ENCODE assay signal across 9 cellular contexts in genomic region chr1:119286587-119287181, GRCh38.
DNase-seq lines count a peak whose midpoint lies in the region; ATAC-seq, FAIRE-seq and TF ChIP-seq lines count a peak whose summit lies in the region.
"Had no signal": no experiment of that assay in that cellular context is flagged by ENCODE, and none has a peak within 500 bp of the region (broad histone marks: within the 10 kb centered on the region; RNA-seq: fewer than 3 reads in every experiment).

No MANE protein-coding gene starts in this region.

- WGBS in mammary epithelial cell (ENCODE audit: low coverage, missing lambda C conversion rate) = 69% methylated on average over 7 of the region's 8 CpGs

- peak; percentile 35 for TF ChIP-seq CTCF in CD4-positive, alpha-beta T cell (IDR thresholded peaks at IDR 0.05)
- TF ChIP-seq CTCF in mammary epithelial cell (conservative IDR thresholded peaks at IDR 0.05 in 1 of 2, IDR thresholded peaks at IDR 0.05 in 1 of 2; ENCODE audit: extremely low read depth in 1 of 2, insufficient read depth in 1 of 2, low read depth in 1 of 2, low read length in 2 of 2) = peak; percentile 49 to 74

- H3K4me1 ChIP-seq in mammary epithelial cell (ENCODE audit: insufficient read depth, low read length) = peaks cover 17% of the 10 kb centered on the region

- H2AFZ ChIP-seq in mammary epithelial cell (ENCODE audit: low read depth, low read length) = no peak overlapping the region

- BruUV-seq in mammary epithelial cell (replicated peaks; lab: Mats Ljungman, UMichigan) = no TSS peak

- H3K4me2 ChIP-seq in mammary epithelial cell (ENCODE audit: insufficient read depth, low read depth, low read length) = no peak overlapping the region

- no peaks in the 10 kb centered on the region for H3K36me3 Mint-ChIP-seq in CD4-positive, alpha-beta T cell (ENCODE audit: low read depth)

- ATAC-seq in CD4-positive, alpha-beta T cell (ENCODE audit: poor library complexity) = no peak
- ATAC-seq in GM18517 (IDR thresholded peaks at IDR 0.05; ENCODE audit: unreplicated experiment) = peak; percentile 59
- ATAC-seq in HG03354 (IDR thresholded peaks at IDR 0.05; ENCODE audit: poor library complexity, severe bottlenecking, unreplicated experiment) = peak; percentile 87

- no peak overlapping the region for H3K9ac ChIP-seq in mammary epithelial cell (ENCODE audit: insufficient read depth, low read length)

- no peaks in the 10 kb centered on the region for H4K20me1 ChIP-seq in mammary epithelial cell (ENCODE audit: insufficient read depth, low read length)

- in situ Hi-C loops in mammary epithelial cell (cut with MboI; ENCODE audit: low sequenced_read_pairs in 2 of 2) = loop anchor here (5.0 kb wide), 2 partner anchors 76 to 81 kb away; partner anchors contain the start of gene HAO2 (in 1 of the 2)

- H3K9me3 Mint-ChIP-seq in CD4-positive, alpha-beta T cell = no peaks in the 10 kb centered on the region
- H3K9me3 Mint-ChIP-seq: T-helper 1 cell treated with Interleukin-12 subunit alpha and Interleukin-12 subunit beta and Interleukin-4 antibody, amounts not matched to agents 30 μg/mL and 1 μg/mL, for 36 hours had no signal

- DNase-seq in CD4-positive, alpha-beta T cell = peak in 1 of 10 experiments; percentile 2
- DNase-seq in NCI-H82 (lab: John Stamatoyannopoulos, UW) (peak; percentile 90), mammary epithelial cell (peak; percentile 51), myocyte (ENCODE audit: low read depth) (peak; percentile 52), H54 (ENCODE audit: insufficient read length, low spot score) (no peak), middle frontal gyrus (ENCODE audit: extremely low spot score, low spot score) (no peak)

- intact Hi-C loops in CD4-positive, alpha-beta T cell (cut with DNase I, micrococcal nuclease) = no loop called here
- intact Hi-C loops in mammary epithelial cell (cut with micrococcal nuclease) = loop anchor here (1.0 to 5.0 kb wide), 2 partner anchors 81 to 326 kb away; no protein-coding TSS in a partner anchor

- H3K27ac Mint-ChIP-seq in CD4-positive, alpha-beta T cell = no peak overlapping the region
- H3K27ac Mint-ChIP-seq: T-helper 1 cell treated with Interleukin-12 subunit alpha and Interleukin-12 subunit beta and Interleukin-4 antibody, amounts not matched to agents 30 μg/mL and 1 μg/mL, for 36 hours had no signal

- H3K27ac ChIP-seq in CD4-positive, alpha-beta T cell (ENCODE audit: low read depth, low read length) = no peak overlapping the region
- H3K27ac ChIP-seq in mammary epithelial cell (ENCODE audit: insufficient read depth, low read depth, low read length) = no peak overlapping the region

- peaks cover 48% of the 10 kb centered on the region for H3K27me3 Mint-ChIP-seq in CD4-positive, alpha-beta T cell

- dilution Hi-C loops in mammary epithelial cell (cut with HindIII; ENCODE audit: low sequenced_read_pairs) = no loop called here

- FAIRE-seq in H54 (lab: Jason Lieb, UNC) = no peak

- H3K79me2 ChIP-seq in mammary epithelial cell (ENCODE audit: insufficient read depth, low read length) = no peaks in the 10 kb centered on the region

- TF ChIP-seq POLR2A in H54 (IDR thresholded peaks at IDR 0.05; ENCODE audit: low read depth, low read length) = no peak

- H3K4me3 ChIP-seq in mammary epithelial cell (replicated peaks in 1 of 3; ENCODE audit: insufficient read depth in 1 of 3, low read depth in 2 of 3, low read length in 3 of 3) = no peak overlapping the region

- no peak overlapping the region for H3K4me3 Mint-ChIP-seq in CD4-positive, alpha-beta T cell
- H3K4me3 Mint-ChIP-seq: T-helper 1 cell treated with Interleukin-12 subunit alpha and Interleukin-12 subunit beta and Interleukin-4 antibody, amounts not matched to agents 30 μg/mL and 1 μg/mL, for 36 hours had no signal

- CTCF ChIA-PET in CD4-positive, alpha-beta T cell (lab: Charles Lee) = no interaction called here
- CTCF ChIA-PET in mammary epithelial cell (lab: Charles Lee; ENCODE audit: low non-redundant PET) = no interaction called here

- no peaks in the 10 kb centered on the region for H3K27me3 ChIP-seq in CD4-positive, alpha-beta T cell (ENCODE audit: control insufficient read depth, insufficient read depth, low read length)
- no peaks in the 10 kb centered on the region for H3K27me3 ChIP-seq in mammary epithelial cell (ENCODE audit: insufficient read depth, low read length)

- no peaks in the 10 kb centered on the region for H3K9me3 ChIP-seq in CD4-positive, alpha-beta T cell (ENCODE audit: control insufficient read depth, low read length)
- H3K9me3 ChIP-seq in mammary epithelial cell (replicated peaks; ENCODE audit: insufficient read depth, low read length) = no peaks in the 10 kb centered on the region

- H3K36me3 ChIP-seq in mammary epithelial cell (ENCODE audit: insufficient read depth, low read length) = no peaks in the 10 kb centered on the region

- POLR2A ChIA-PET in CD4-positive, alpha-beta T cell (lab: Charles Lee) = no interaction called here

- H3K4me1 Mint-ChIP-seq in CD4-positive, alpha-beta T cell (ENCODE audit: low read depth) = no peaks in the 10 kb centered on the region

Comparison
In these comparisons a context has a peak if more than half of its experiments do, and no peak if none do; other contexts are left out.
1. DNase-seq: peak in NCI-H82 (single experiment), mammary epithelial cell (single experiment) and myocyte (single experiment); none in H54 (single experiment) and middle frontal gyrus (single experiment).